ENCODE assay signal across 20 cellular contexts in the genomic region with DNA sequence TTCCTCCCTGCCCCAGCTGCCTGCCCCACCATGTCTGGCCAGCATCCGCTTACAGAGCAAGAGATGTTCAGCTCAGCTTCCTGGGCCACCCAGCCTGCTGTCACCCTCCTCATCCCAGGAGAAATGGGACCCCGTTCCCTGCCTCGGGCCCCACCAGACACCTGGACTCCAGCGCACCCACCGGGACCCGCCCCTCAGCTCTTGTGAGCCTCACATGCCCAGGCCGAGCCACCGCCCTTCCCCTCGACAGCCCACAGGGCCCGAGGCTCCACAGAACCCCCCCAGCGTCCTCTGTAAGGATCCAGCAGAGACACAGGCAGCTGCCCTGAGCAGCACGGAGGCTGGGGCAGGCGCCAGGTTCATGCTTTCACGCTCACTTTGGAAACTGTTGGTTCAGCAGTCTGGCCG. TPM values are rescaled to one million over a fixed set of nuclear protein-coding genes. Genes with fewer than 3 reads are reported as not detected.
"Had no signal": no experiment of that assay in that cellular context is flagged by ENCODE, and none has a peak within 500 bp of the region (broad histone marks: within the 10 kb centered on the region; RNA-seq: fewer than 3 reads in every experiment).

No MANE protein-coding gene starts in this region.

- H3K4me3 ChIP-seq: body of pancreas, esophagus muscularis mucosa had no signal

- H3K27me3 ChIP-seq: body of pancreas had no signal

- ATAC-seq: body of pancreas; naive thymus-derived CD8-positive, alpha-beta T cell; stimulated activated memory B cell treated with anti-CD40 and anti-IgM and Interleukin-4, amounts not matched to agents 10 μg/mL and 1 μg/mL and 100 μg/mL, for 72 hours; WTC11 had no signal

- H3K36me3 Mint-ChIP-seq: activated naive CD8-positive, alpha-beta T cell; naive thymus-derived CD8-positive, alpha-beta T cell; stimulated activated memory B cell treated with anti-CD40 and anti-IgM and Interleukin-4, amounts not matched to agents 10 μg/mL and 1 μg/mL and 100 μg/mL, for 72 hours; WTC11 had no signal

- H3K36me3 ChIP-seq: esophagus muscularis mucosa had no signal

- H3K27ac Mint-ChIP-seq: activated naive CD8-positive, alpha-beta T cell; naive thymus-derived CD8-positive, alpha-beta T cell; stimulated activated memory B cell treated with anti-CD40 and anti-IgM and Interleukin-4, amounts not matched to agents 10 μg/mL and 1 μg/mL and 100 μg/mL, for 72 hours; T-helper 1 cell treated with Interleukin-12 subunit alpha and Interleukin-12 subunit beta and Interleukin-4 antibody, amounts not matched to agents 30 μg/mL and 1 μg/mL, for 36 hours had no signal

- H3K27ac ChIP-seq: body of pancreas, esophagus muscularis mucosa had no signal

- DNase-seq: activated CD4-positive, alpha-beta T cell treated with anti-CD3 and anti-CD28 coated beads for 48 hours; activated CD8-positive, alpha-beta memory T cell treated with anti-CD3 and anti-CD28 coated beads for 24 hours; activated gamma-delta T cell treated with Interleukin-2 at 50 U/mL for 16 hours; amniotic stem cell; body of pancreas; cortex of kidney; effector CD4-positive, alpha-beta T cell; hippocampal formation; mesenchymal stem cell; occipital lobe; stimulated activated CD4-positive, alpha-beta T cell treated with anti-CD3 and anti-CD28 coated beads, Interleukin-2, amount 100 ng/mL, for 48 hours had no signal

- H3K4me3 Mint-ChIP-seq: activated naive CD8-positive, alpha-beta T cell; central memory CD8-positive, alpha-beta T cell; naive thymus-derived CD8-positive, alpha-beta T cell; stimulated activated memory B cell treated with anti-CD40 and anti-IgM and Interleukin-4, amounts not matched to agents 10 μg/mL and 1 μg/mL and 100 μg/mL, for 72 hours; T-helper 1 cell treated with Interleukin-12 subunit alpha and Interleukin-12 subunit beta and Interleukin-4 antibody, amounts not matched to agents 30 μg/mL and 1 μg/mL, for 36 hours; WTC11 had no signal

- H3K9me3 Mint-ChIP-seq: central memory CD8-positive, alpha-beta T cell; naive thymus-derived CD8-positive, alpha-beta T cell; stimulated activated memory B cell treated with anti-CD40 and anti-IgM and Interleukin-4, amounts not matched to agents 10 μg/mL and 1 μg/mL and 100 μg/mL, for 72 hours; T-helper 1 cell treated with Interleukin-12 subunit alpha and Interleukin-12 subunit beta and Interleukin-4 antibody, amounts not matched to agents 30 μg/mL and 1 μg/mL, for 36 hours; WTC11 had no signal

- H3K9me3 ChIP-seq: body of pancreas, esophagus muscularis mucosa had no signal

RNA-seq across cellular contexts. Expression of a gene that starts 18.4 kb away (rescaled TPM):
- total RNA-seq: naive thymus-derived CD8-positive, alpha-beta T cell; occipital lobe; renal cortical epithelial cell; WTC11 had no signal
- polyA plus RNA-seq: keratinocyte; naive thymus-derived CD8-positive, alpha-beta T cell had no signal

RNA-seq across cellular contexts. Expression of a gene that starts 43.4 kb away (rescaled TPM):
- total RNA-seq: naive thymus-derived CD8-positive, alpha-beta T cell; renal cortical epithelial cell had no signal
- polyA plus RNA-seq: keratinocyte; naive thymus-derived CD8-positive, alpha-beta T cell had no signal
